8 cellular contexts compared by ENCODE assay signal in genomic region chr12:121803861-121804416, GRCh38. TPM values are rescaled to one million over a fixed set of nuclear protein-coding genes. Genes with fewer than 3 reads are reported as not detected.
DNase-seq lines count a peak whose midpoint lies in the region; ATAC-seq and TF ChIP-seq lines count a peak whose summit lies in the region.

TSS of gene SETD1B (plus strand) at chr12:121804009. CDS start at chr12:121804738, 729 bp downstream.

- H3K27ac Mint-ChIP-seq in activated naive CD8-positive, alpha-beta T cell treated with anti-CD3 and anti-CD28 coated beads for 36 hours: peak within 1 kb of the TSS; percentile 96

- H4K20me1 ChIP-seq in OCI-LY3 (ENCODE audit: insufficient read depth, low read length) (peaks cover 14% of the 10 kb centered on the region; the same call in 1 of the 2 replicates), osteoblast (ENCODE audit: insufficient read depth, low read length) (peaks cover 27% of the 10 kb centered on the region)

- H3K9me3 ChIP-seq in AG04450 (ENCODE audit: control insufficient read depth, insufficient read depth, low read length): no peaks in the 10 kb centered on the region; the same call in 1 of the 2 replicates
- no peaks in the 10 kb centered on the region for H3K9me3 ChIP-seq in OCI-LY3 (ENCODE audit: insufficient read depth, low read length)
- H3K9me3 ChIP-seq in osteoblast (ENCODE audit: low read depth, low read length): no peaks in the 10 kb centered on the region

- H3K36me3 ChIP-seq in OCI-LY3 (replicated peaks; ENCODE audit: low read depth, low read length) (peaks cover 18% of the 10 kb centered on the region), osteoblast (ENCODE audit: insufficient read depth, low read length) (peaks cover 19% of the 10 kb centered on the region)

- H3K36me3 Mint-ChIP-seq in activated naive CD8-positive, alpha-beta T cell treated with anti-CD3 and anti-CD28 coated beads for 36 hours: peaks cover 22% of the 10 kb centered on the region

- peak within 1 kb of the TSS; percentile 73 for H3K4me3 ChIP-seq in AG04450 (ENCODE audit: low read depth, low read length)
- peak within 1 kb of the TSS; percentile 95 for H3K4me3 ChIP-seq in OCI-LY3 (ENCODE audit: low read length)
- H3K4me3 ChIP-seq in osteoblast (ENCODE audit: insufficient read depth, low read length): peak within 1 kb of the TSS; percentile 86

- peak within 1 kb of the TSS; percentile 98 for H3K9ac ChIP-seq in OCI-LY3 (ENCODE audit: low read length)

- POLR2A ChIA-PET in AG04450 (lab: Yijun Ruan, JAX): interaction anchor here (1.4 to 6.1 kb wide), 2 partner anchors 7 to 69 kb away, joined by 9 to 58 read pairs; no protein-coding TSS in a partner anchor

- H3K27me3 Mint-ChIP-seq in activated naive CD8-positive, alpha-beta T cell treated with anti-CD3 and anti-CD28 coated beads for 36 hours: no peaks in the 10 kb centered on the region

- ATAC-seq in Right ventricle myocardium superior (ENCODE audit: poor library complexity) (peak; percentile 29), GM19397 (IDR thresholded peaks at IDR 0.05; ENCODE audit: unreplicated experiment) (no peak), HG02938 (IDR thresholded peaks at IDR 0.05; ENCODE audit: unreplicated experiment) (no peak)

- H3K27ac ChIP-seq in AG04450 (ENCODE audit: low read depth, low read length) (peak within 1 kb of the TSS; percentile 98), OCI-LY3 (ENCODE audit: low read length) (peak within 1 kb of the TSS; percentile 97), osteoblast (ENCODE audit: low read depth, low read length) (peak within 1 kb of the TSS; percentile 99)

- peak within 1 kb of the TSS; percentile 55; the same call in 1 of the 2 replicates for H2AFZ ChIP-seq in OCI-LY3 (ENCODE audit: low read depth, low read length)
- peak within 1 kb of the TSS; percentile 77 for H2AFZ ChIP-seq in osteoblast (ENCODE audit: low read length)

- H3K79me2 ChIP-seq in OCI-LY3 (ENCODE audit: low read length) (peaks cover 80% of the 10 kb centered on the region), osteoblast (ENCODE audit: insufficient read depth, low read length) (peaks cover 61% of the 10 kb centered on the region)

- TF ChIP-seq CTCF in AG04450 (IDR thresholded peaks at IDR 0.05; ENCODE audit: low read depth, low read length) (no peak), OCI-LY3 (IDR thresholded peaks at IDR 0.05; ENCODE audit: low read depth, low read length) (no peak), osteoblast (IDR thresholded peaks at IDR 0.05; ENCODE audit: extremely low read depth, low read depth, low read length) (no peak)

- H3K9me3 Mint-ChIP-seq in activated naive CD8-positive, alpha-beta T cell treated with anti-CD3 and anti-CD28 coated beads for 36 hours: no peaks in the 10 kb centered on the region

- H3K4me1 Mint-ChIP-seq in activated naive CD8-positive, alpha-beta T cell treated with anti-CD3 and anti-CD28 coated beads for 36 hours: peaks cover 31% of the 10 kb centered on the region

- intact Hi-C loops in Right ventricle myocardium superior (cut with DNase I): no loop called here

- peak within 1 kb of the TSS; percentile 98 for H3K4me2 ChIP-seq in OCI-LY3 (ENCODE audit: low read length)
- peak within 1 kb of the TSS; percentile 99 for H3K4me2 ChIP-seq in osteoblast (ENCODE audit: insufficient read depth, low read length)

- H3K4me1 ChIP-seq in OCI-LY3 (ENCODE audit: low read length) (peaks cover 40% of the 10 kb centered on the region), osteoblast (ENCODE audit: insufficient read depth, low read length) (peaks cover 41% of the 10 kb centered on the region)

- CTCF ChIA-PET in AG04450 (lab: Charles Lee): interaction anchor here (1.2 to 5.9 kb wide), 2 partner anchors 8 to 117 kb away, joined by 5 to 67 read pairs; partner anchors contain the start of gene RHOF

- TF ChIP-seq POLR2A in GM19099 (IDR thresholded peaks at IDR 0.05; ENCODE audit: extremely low read depth, insufficient read length, low read depth): peak; percentile 56

- H3K27me3 ChIP-seq in AG04450 (ENCODE audit: control insufficient read depth, insufficient read depth, low read length) (no peaks in the 10 kb centered on the region), OCI-LY3 (ENCODE audit: low read depth, low read length) (no peaks in the 10 kb centered on the region), osteoblast (ENCODE audit: insufficient read depth, low read length) (no peaks in the 10 kb centered on the region)

- peak within 1 kb of the TSS; percentile 95 for H3K4me3 Mint-ChIP-seq in activated naive CD8-positive, alpha-beta T cell treated with anti-CD3 and anti-CD28 coated beads for 36 hours

- DNase-seq in AG04450 (ENCODE audit: low read depth, low spot score) (no peak), Right ventricle myocardium superior (peak; percentile 80), osteoblast (ENCODE audit: insufficient read length, low spot score, missing footprints) (peak; percentile 91)
- peak; percentile 68 for DNase-seq in activated naive CD8-positive, alpha-beta T cell treated with anti-CD3 and anti-CD28 coated beads for 36 hours

RNA-seq across cellular contexts. Expression of gene SETD1B, which starts in this region (rescaled TPM):
- 1.1 and 1.6 TPM in 2 replicates for polyA plus RNA-seq in AG04450 (2011; rRNA removed)
- polyA minus RNA-seq in AG04450 (2011; rRNA and poly(A)+ RNA removed): 3.4 and 3.5 TPM in 2 replicates
- total RNA-seq in activated naive CD8-positive, alpha-beta T cell treated with anti-CD3 and anti-CD28 coated beads for 36 hours: 10 to 100 TPM; 15.0 to 15.6 TPM
- total RNA-seq in Right ventricle myocardium superior (8.6 TPM), osteoblast (5.0 and 5.8 TPM in 2 replicates)
